8 cellular contexts compared by ENCODE assay signal in genomic region chr7:7567898-7568531, GRCh38. TPM values are rescaled to one million over a fixed set of nuclear protein-coding genes. Genes with fewer than 3 reads are reported as not detected.
A peak's percentile ranks its signal among the peaks of the same experiment; 100 is the strongest.
DNase-seq lines count a peak whose midpoint lies in the region; ATAC-seq and TF ChIP-seq lines count a peak whose summit lies in the region.

No MANE protein-coding gene starts in this region.

- TF ChIP-seq CTCF in Caco-2 (IDR thresholded peaks at IDR 0.05; ENCODE audit: insufficient read depth in 1 of 2, low read depth in 1 of 2, low read length in 1 of 2, severe bottlenecking in 1 of 2, unreplicated experiment in 1 of 2) (no peak), NB4 (IDR thresholded peaks at IDR 0.05; ENCODE audit: low read depth, low read length) (no peak), GM20000 (IDR thresholded peaks at IDR 0.05; ENCODE audit: extremely low read depth, missing control alignments) (no peak)

- no peaks in the 10 kb centered on the region for H3K9me3 ChIP-seq in Caco-2
- no peaks in the 10 kb centered on the region for H3K9me3 ChIP-seq in duodenal mucosa (ENCODE audit: control insufficient read depth in 1 of 2, low read length in 2 of 2)
- peaks cover 2 to 20% of the 10 kb centered on the region in 2 donors for H3K9me3 ChIP-seq in neuronal stem cell (replicated peaks in 1 of 2; ENCODE audit: control insufficient read depth in 2 of 2, insufficient read depth in 1 of 2, low read depth in 1 of 2, low read length in 2 of 2)

- H4K91ac ChIP-seq in neuronal stem cell (ENCODE audit: low read depth, low read length, poor library complexity), result no peak overlapping the region

- H3K27ac ChIP-seq in duodenal mucosa (ENCODE audit: low read depth, low read length), result no peak overlapping the region
- H3K27ac ChIP-seq in neuronal stem cell (replicated peaks; ENCODE audit: low read length), result no peak overlapping the region

- no peak overlapping the region for H4K8ac ChIP-seq in neuronal stem cell (ENCODE audit: low read depth, low read length)

- H3K4me1 Mint-ChIP-seq in Caco-2 (ENCODE audit: low read depth, unreplicated experiment), result peaks cover 20% of the 10 kb centered on the region

- no peak overlapping the region for H2BK15ac ChIP-seq in neuronal stem cell (ENCODE audit: low read length)

- H2BK12ac ChIP-seq in neuronal stem cell (ENCODE audit: low read length), result no peak overlapping the region

- peaks cover 12% of the 10 kb centered on the region for H3K9me3 Mint-ChIP-seq in Caco-2 (ENCODE audit: unreplicated experiment)

- no peak for TF ChIP-seq POLR2A in NB4 (IDR thresholded peaks at IDR 0.05; ENCODE audit: extremely low read depth, insufficient read length)

- H3K27ac Mint-ChIP-seq in Caco-2 (ENCODE audit: unreplicated experiment), result no peak overlapping the region

- H3K4me3 ChIP-seq in Caco-2 (ENCODE audit: low read depth, low read length) (peak overlapping the region; percentile 53), NB4 (ENCODE audit: low read depth, low read length) (peak overlapping the region; percentile 91), duodenal mucosa (ENCODE audit: low read depth in 1 of 2, low read length in 2 of 2) (peak overlapping the region; percentile 77 to 85), neuronal stem cell (ENCODE audit: low read length in 2 of 2) (peak overlapping the region in 1 of 2 donors; percentile 54)

- POLR2A ChIA-PET in Caco-2 (lab: Charles Lee), result interaction anchor here (1.5 kb wide), 1 partner anchor 73 kb away, joined by 4 read pairs; the partner anchor contains the start of gene UMAD1

- no CpG with 5 or more reads among the region's 2 CpGs for WGBS in neuronal stem cell (ENCODE audit: extremely low coverage in 2 of 2, insufficient read length in 2 of 2, insufficient replicate concordance in 1 of 2), 2 donors

- BruUV-seq in Caco-2 (replicated peaks; lab: Mats Ljungman, UMichigan), result TSS peak; percentile 37

- peak overlapping the region; percentile 95 for H2AFZ ChIP-seq in neuronal stem cell (ENCODE audit: low read length)

- H3K36me3 Mint-ChIP-seq in Caco-2 (ENCODE audit: insufficient read depth, unreplicated experiment), result peaks cover 14% of the 10 kb centered on the region

- no peak overlapping the region for H2BK5ac ChIP-seq in neuronal stem cell (ENCODE audit: low read length)

- CTCF ChIA-PET in Caco-2 (lab: Charles Lee), result no interaction called here

- H3K4me2 ChIP-seq in neuronal stem cell (ENCODE audit: insufficient read depth, low read length, poor library complexity, severe bottlenecking), result peak overlapping the region; percentile 21

- no peak overlapping the region for H3K23ac ChIP-seq in neuronal stem cell (ENCODE audit: low read depth, low read length, poor library complexity)

- H3K14ac ChIP-seq in neuronal stem cell (ENCODE audit: low read length), result no peak overlapping the region

- H3K36me3 ChIP-seq in Caco-2 (ENCODE audit: control insufficient read depth, insufficient read depth, low read length) (0 out of 2 replicates have a peak, but pooled peaks cover 1% of the 10 kb centered on the region), duodenal mucosa (ENCODE audit: control insufficient read depth in 1 of 2, insufficient read depth in 2 of 2, low read length in 2 of 2) (no peaks in the 10 kb centered on the region), neuronal stem cell (replicated peaks in 1 of 2; ENCODE audit: control insufficient read depth in 2 of 2, insufficient read depth in 2 of 2, low read length in 2 of 2) (peaks cover 0 to 40% of the 10 kb centered on the region in 2 donors)

- no peak overlapping the region for H3K18ac ChIP-seq in neuronal stem cell (ENCODE audit: low read length)

- no peak overlapping the region for H2AK5ac ChIP-seq in neuronal stem cell (ENCODE audit: low read depth, low read length)

- intact Hi-C loops in Caco-2 (cut with micrococcal nuclease; ENCODE audit: unreplicated experiment), result loop anchor here (10.0 kb wide), 4 partner anchors 427 to 727 kb away; no protein-coding TSS in a partner anchor

- DNase-seq in Caco-2 (no peak), NB4 (ENCODE audit: low read depth) (no peak), neuronal stem cell (ENCODE audit: low spot score) (no peak), hypothalamus (lab: John Stamatoyannopoulos, UW) (no peak), GM20000 (ENCODE audit: low spot score) (no peak)

- peak overlapping the region in 1 of 2 donors; percentile 86 for H3K9ac ChIP-seq in duodenal mucosa (ENCODE audit: low read depth in 1 of 2, low read length in 2 of 2)
- H3K9ac ChIP-seq in neuronal stem cell (ENCODE audit: low read depth, low read length, poor library complexity), result no peak overlapping the region

- no peaks in the 10 kb centered on the region for H3K27me3 Mint-ChIP-seq in Caco-2 (ENCODE audit: insufficient read depth, unreplicated experiment)

- H2BK120ac ChIP-seq in neuronal stem cell (ENCODE audit: low read depth, low read length), result no peak overlapping the region

- ATAC-seq in GM18502 (IDR thresholded peaks at IDR 0.05; ENCODE audit: poor library complexity, unreplicated experiment) (no peak), HG02759 (IDR thresholded peaks at IDR 0.05; ENCODE audit: unreplicated experiment) (no peak)

- H3K4ac ChIP-seq in neuronal stem cell (ENCODE audit: low read length), result no peak overlapping the region

- peaks cover 32% of the 10 kb centered on the region for H3K4me1 ChIP-seq in Caco-2
- peaks cover 15 to 32% of the 10 kb centered on the region in 2 donors for H3K4me1 ChIP-seq in duodenal mucosa (ENCODE audit: control insufficient read depth in 1 of 2, insufficient read depth in 2 of 2, low read length in 2 of 2)
- peaks cover 0 to 8% of the 10 kb centered on the region in 2 donors for H3K4me1 ChIP-seq in neuronal stem cell (ENCODE audit: control insufficient read depth in 2 of 2, insufficient read depth in 1 of 2, low read depth in 1 of 2, low read length in 2 of 2)

- no peaks in the 10 kb centered on the region for H3K27me3 ChIP-seq in Caco-2 (replicated peaks; ENCODE audit: control insufficient read depth, insufficient read depth, low read length)
- H3K27me3 ChIP-seq in duodenal mucosa (ENCODE audit: control insufficient read depth in 1 of 2, insufficient read depth in 2 of 2, low read length in 2 of 2), result no peaks in the 10 kb centered on the region
- H3K27me3 ChIP-seq in neuronal stem cell (ENCODE audit: control insufficient read depth in 3 of 3, insufficient read depth in 3 of 3, low read depth in 1 of 3, low read length in 3 of 3), result no peaks in the 10 kb centered on the region

- H3K79me1 ChIP-seq in neuronal stem cell (ENCODE audit: low read depth, low read length), result no peaks in the 10 kb centered on the region

- H3K4me3 Mint-ChIP-seq in Caco-2 (ENCODE audit: unreplicated experiment), result no peak overlapping the region

RNA-seq across cellular contexts. Expression of gene MIOS, which starts 1.3 kb away (rescaled TPM):
- total RNA-seq in Caco-2 (2022), result 32.1 and 37.3 TPM in 2 replicates
- 19.1 TPM for polyA plus RNA-seq in neuronal stem cell (2013, experiment 1 of 2)
- polyA plus RNA-seq in neuronal stem cell (2013, experiment 2 of 2), result 18.3 TPM

RNA-seq across cellular contexts. Expression of gene COL28A1, which starts 32.3 kb away (rescaled TPM):
- 6.2 and 7.3 TPM in 2 replicates for total RNA-seq in Caco-2 (2022)
- 0.25 TPM for polyA plus RNA-seq in neuronal stem cell (2013, experiment 1 of 2)
- 0.28 TPM for polyA plus RNA-seq in neuronal stem cell (2013, experiment 2 of 2)
